1 cellular context compared by ENCODE assay signal in the genomic region with DNA sequence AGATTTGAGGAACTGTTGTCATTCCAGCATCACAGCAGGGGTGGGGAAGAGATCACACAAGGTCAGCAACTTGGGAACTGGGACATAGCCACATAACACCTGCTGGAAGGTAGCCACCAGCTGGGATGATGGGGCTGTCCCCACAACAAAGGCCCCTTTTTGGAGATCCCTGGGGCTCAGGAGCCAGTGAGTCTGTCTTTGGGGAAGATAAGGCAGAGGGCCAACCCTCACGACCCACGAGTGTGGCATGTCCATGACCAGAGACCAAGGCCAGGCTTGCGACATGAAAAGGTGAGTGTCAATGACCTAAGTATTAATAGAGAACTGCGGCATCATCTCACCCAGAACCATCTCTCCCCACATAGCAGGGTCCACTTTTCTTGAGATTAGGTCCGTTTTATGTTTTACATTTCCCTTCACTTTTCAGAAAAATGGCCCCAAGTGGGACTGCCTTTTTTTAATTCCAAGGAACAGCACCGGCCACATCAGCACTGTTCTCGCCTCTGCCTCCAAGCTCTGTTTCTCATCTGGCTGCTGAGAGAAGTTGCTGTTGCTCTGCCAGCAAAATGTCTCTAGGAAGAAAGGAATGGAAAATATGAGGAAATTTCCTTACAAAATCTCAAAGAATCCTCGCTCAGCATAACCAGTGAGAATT.
A peak's percentile ranks its signal among the peaks of the same experiment; 100 is the strongest.
TF ChIP-seq lines count a peak whose summit lies in the region.

No MANE protein-coding gene starts in this region.

TF ChIP-seq in HepG2, 621 proteins besides CTCF, POLR2A, EP300 and RAD21 (continued from another document and continues in another):
- TF ChIP-seq, protein P1, sequence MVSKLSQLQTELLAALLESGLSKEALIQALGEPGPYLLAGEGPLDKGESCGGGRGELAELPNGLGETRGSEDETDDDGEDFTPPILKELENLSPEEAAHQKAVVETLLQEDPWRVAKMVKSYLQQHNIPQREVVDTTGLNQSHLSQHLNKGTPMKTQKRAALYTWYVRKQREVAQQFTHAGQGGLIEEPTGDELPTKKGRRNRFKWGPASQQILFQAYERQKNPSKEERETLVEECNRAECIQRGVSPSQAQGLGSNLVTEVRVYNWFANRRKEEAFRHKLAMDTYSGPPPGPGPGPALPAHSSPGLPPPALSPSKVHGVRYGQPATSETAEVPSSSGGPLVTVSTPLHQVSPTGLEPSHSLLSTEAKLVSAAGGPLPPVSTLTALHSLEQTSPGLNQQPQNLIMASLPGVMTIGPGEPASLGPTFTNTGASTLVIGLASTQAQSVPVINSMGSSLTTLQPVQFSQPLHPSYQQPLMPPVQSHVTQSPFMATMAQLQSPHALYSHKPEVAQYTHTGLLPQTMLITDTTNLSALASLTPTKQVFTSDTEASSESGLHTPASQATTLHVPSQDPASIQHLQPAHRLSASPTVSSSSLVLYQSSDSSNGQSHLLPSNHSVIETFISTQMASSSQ (IDR thresholded peaks at IDR 0.05; ENCODE audit: low read depth): no peak
- TF ChIP-seq, protein P1 (CRISPR knock-in tag; IDR thresholded peaks at IDR 0.05; ENCODE audit: borderline replicate concordance): peak; percentile 83
- TF ChIP-seq, protein P2, sequence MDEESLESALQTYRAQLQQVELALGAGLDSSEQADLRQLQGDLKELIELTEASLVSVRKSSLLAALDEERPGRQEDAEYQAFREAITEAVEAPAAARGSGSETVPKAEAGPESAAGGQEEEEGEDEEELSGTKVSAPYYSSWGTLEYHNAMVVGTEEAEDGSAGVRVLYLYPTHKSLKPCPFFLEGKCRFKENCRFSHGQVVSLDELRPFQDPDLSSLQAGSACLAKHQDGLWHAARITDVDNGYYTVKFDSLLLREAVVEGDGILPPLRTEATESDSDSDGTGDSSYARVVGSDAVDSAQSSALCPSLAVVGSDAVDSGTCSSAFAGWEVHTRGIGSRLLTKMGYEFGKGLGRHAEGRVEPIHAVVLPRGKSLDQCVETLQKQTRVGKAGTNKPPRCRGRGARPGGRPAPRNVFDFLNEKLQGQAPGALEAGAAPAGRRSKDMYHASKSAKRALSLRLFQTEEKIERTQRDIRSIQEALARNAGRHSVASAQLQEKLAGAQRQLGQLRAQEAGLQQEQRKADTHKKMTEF (CRISPR knock-in tag; IDR thresholded peaks at IDR 0.05): peak; percentile 51; the same call in 1 of the 2 replicates
- TF ChIP-seq FOXA3 (CRISPR knock-in tag; IDR thresholded peaks at IDR 0.05) (peak; percentile 55), ZNF614 (CRISPR knock-in tag; IDR thresholded peaks at IDR 0.05; ENCODE audit: borderline replicate concordance) (0 out of 2 replicates have a peak, but pooled peaks have one; percentile 12), ZNF296 (CRISPR knock-in tag; conservative IDR thresholded peaks at IDR 0.05) (0 out of 2 replicates have a peak, but pooled peaks have one; percentile 41), CHCHD3 (CRISPR knock-in tag; IDR thresholded peaks at IDR 0.05) (no peak), ZNF263 (CRISPR knock-in tag; IDR thresholded peaks at IDR 0.05) (no peak), SKI (IDR thresholded peaks at IDR 0.05; ENCODE audit: partially characterized antibody) (peak; percentile 29), HOXA5 (CRISPR knock-in tag; IDR thresholded peaks at IDR 0.05) (0 out of 2 replicates have a peak, but pooled peaks have one; percentile 31), MATR3 (CRISPR knock-in tag; IDR thresholded peaks at IDR 0.05) (no peak), ZNF598 (CRISPR knock-in tag; IDR thresholded peaks at IDR 0.05; ENCODE audit: borderline replicate concordance) (no peak), RFXANK (CRISPR knock-in tag; IDR thresholded peaks at IDR 0.05) (no peak), ZNF841 (CRISPR knock-in tag; IDR thresholded peaks at IDR 0.05; ENCODE audit: borderline replicate concordance) (no peak), NFYB (CRISPR knock-in tag; IDR thresholded peaks at IDR 0.05) (peak; percentile 22; the same call in 1 of the 2 replicates), ZMYM4 (CRISPR knock-in tag; IDR thresholded peaks at IDR 0.05) (peak; percentile 84), MIER2 (CRISPR knock-in tag; IDR thresholded peaks at IDR 0.05) (no peak), LCORL (IDR thresholded peaks at IDR 0.05) (0 out of 2 replicates have a peak, but pooled peaks have one; percentile 37), LCORL (CRISPR knock-in tag; IDR thresholded peaks at IDR 0.05) (no peak), SOX13 (IDR thresholded peaks at IDR 0.05) (peak; percentile 51; the same call in 1 of the 2 replicates), SOX13 (CRISPR knock-in tag; conservative IDR thresholded peaks at IDR 0.05 in 1 of 2, IDR thresholded peaks at IDR 0.05 in 1 of 2) (peak in 1 of 2 experiments; percentile 79; a peak in 2 of 4 replicates), SOX6 (IDR thresholded peaks at IDR 0.05) (no peak), SOX6 (CRISPR knock-in tag; IDR thresholded peaks at IDR 0.05) (peak; percentile 90), NCOA1 (CRISPR knock-in tag; IDR thresholded peaks at IDR 0.05) (no peak), TCF7L2 (IDR thresholded peaks at IDR 0.05; ENCODE audit: low read depth, low read length) (peak; percentile 72; the same call in 1 of the 2 replicates), MEIS1 (CRISPR knock-in tag; IDR thresholded peaks at IDR 0.05; ENCODE audit: borderline replicate concordance) (no peak), HDAC1 (CRISPR knock-in tag; IDR thresholded peaks at IDR 0.05) (peak; percentile 74; the same call in 1 of the 2 replicates), ZMAT3 (CRISPR knock-in tag; conservative IDR thresholded peaks at IDR 0.05) (no peak), YEATS4 (CRISPR knock-in tag; IDR thresholded peaks at IDR 0.05; ENCODE audit: borderline replicate concordance) (0 out of 2 replicates have a peak, but pooled peaks have one; percentile 18)
- TF ChIP-seq, protein P3, sequence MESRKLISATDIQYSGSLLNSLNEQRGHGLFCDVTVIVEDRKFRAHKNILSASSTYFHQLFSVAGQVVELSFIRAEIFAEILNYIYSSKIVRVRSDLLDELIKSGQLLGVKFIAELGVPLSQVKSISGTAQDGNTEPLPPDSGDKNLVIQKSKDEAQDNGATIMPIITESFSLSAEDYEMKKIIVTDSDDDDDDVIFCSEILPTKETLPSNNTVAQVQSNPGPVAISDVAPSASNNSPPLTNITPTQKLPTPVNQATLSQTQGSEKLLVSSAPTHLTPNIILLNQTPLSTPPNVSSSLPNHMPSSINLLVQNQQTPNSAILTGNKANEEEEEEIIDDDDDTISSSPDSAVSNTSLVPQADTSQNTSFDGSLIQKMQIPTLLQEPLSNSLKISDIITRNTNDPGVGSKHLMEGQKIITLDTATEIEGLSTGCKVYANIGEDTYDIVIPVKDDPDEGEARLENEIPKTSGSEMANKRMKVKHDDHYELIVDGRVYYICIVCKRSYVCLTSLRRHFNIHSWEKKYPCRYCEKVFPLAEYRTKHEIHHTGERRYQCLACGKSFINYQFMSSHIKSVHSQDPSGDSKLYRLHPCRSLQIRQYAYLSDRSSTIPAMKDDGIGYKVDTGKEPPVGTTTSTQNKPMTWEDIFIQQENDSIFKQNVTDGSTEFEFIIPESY (CRISPR knock-in tag; IDR thresholded peaks at IDR 0.05): peak; percentile 41; the same call in 1 of the 2 replicates
- TF ChIP-seq, protein P4, sequence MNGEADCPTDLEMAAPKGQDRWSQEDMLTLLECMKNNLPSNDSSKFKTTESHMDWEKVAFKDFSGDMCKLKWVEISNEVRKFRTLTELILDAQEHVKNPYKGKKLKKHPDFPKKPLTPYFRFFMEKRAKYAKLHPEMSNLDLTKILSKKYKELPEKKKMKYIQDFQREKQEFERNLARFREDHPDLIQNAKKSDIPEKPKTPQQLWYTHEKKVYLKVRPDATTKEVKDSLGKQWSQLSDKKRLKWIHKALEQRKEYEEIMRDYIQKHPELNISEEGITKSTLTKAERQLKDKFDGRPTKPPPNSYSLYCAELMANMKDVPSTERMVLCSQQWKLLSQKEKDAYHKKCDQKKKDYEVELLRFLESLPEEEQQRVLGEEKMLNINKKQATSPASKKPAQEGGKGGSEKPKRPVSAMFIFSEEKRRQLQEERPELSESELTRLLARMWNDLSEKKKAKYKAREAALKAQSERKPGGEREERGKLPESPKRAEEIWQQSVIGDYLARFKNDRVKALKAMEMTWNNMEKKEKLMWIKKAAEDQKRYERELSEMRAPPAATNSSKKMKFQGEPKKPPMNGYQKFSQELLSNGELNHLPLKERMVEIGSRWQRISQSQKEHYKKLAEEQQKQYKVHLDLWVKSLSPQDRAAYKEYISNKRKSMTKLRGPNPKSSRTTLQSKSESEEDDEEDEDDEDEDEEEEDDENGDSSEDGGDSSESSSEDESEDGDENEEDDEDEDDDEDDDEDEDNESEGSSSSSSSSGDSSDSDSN (CRISPR knock-in tag; IDR thresholded peaks at IDR 0.05): peak; percentile 61; the same call in 1 of the 2 replicates
- TF ChIP-seq, protein P5, sequence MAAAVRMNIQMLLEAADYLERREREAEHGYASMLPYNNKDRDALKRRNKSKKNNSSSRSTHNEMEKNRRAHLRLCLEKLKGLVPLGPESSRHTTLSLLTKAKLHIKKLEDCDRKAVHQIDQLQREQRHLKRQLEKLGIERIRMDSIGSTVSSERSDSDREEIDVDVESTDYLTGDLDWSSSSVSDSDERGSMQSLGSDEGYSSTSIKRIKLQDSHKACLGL (CRISPR knock-in tag; IDR thresholded peaks at IDR 0.05): no peak
- TF ChIP-seq, protein P6, sequence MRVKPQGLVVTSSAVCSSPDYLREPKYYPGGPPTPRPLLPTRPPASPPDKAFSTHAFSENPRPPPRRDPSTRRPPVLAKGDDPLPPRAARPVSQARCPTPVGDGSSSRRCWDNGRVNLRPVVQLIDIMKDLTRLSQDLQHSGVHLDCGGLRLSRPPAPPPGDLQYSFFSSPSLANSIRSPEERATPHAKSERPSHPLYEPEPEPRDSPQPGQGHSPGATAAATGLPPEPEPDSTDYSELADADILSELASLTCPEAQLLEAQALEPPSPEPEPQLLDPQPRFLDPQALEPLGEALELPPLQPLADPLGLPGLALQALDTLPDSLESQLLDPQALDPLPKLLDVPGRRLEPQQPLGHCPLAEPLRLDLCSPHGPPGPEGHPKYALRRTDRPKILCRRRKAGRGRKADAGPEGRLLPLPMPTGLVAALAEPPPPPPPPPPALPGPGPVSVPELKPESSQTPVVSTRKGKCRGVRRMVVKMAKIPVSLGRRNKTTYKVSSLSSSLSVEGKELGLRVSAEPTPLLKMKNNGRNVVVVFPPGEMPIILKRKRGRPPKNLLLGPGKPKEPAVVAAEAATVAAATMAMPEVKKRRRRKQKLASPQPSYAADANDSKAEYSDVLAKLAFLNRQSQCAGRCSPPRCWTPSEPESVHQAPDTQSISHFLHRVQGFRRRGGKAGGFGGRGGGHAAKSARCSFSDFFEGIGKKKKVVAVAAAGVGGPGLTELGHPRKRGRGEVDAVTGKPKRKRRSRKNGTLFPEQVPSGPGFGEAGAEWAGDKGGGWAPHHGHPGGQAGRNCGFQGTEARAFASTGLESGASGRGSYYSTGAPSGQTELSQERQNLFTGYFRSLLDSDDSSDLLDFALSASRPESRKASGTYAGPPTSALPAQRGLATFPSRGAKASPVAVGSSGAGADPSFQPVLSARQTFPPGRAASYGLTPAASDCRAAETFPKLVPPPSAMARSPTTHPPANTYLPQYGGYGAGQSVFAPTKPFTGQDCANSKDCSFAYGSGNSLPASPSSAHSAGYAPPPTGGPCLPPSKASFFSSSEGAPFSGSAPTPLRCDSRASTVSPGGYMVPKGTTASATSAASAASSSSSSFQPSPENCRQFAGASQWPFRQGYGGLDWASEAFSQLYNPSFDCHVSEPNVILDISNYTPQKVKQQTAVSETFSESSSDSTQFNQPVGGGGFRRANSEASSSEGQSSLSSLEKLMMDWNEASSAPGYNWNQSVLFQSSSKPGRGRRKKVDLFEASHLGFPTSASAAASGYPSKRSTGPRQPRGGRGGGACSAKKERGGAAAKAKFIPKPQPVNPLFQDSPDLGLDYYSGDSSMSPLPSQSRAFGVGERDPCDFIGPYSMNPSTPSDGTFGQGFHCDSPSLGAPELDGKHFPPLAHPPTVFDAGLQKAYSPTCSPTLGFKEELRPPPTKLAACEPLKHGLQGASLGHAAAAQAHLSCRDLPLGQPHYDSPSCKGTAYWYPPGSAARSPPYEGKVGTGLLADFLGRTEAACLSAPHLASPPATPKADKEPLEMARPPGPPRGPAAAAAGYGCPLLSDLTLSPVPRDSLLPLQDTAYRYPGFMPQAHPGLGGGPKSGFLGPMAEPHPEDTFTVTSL (CRISPR knock-in tag; IDR thresholded peaks at IDR 0.05; ENCODE audit: borderline replicate concordance): no peak
- TF ChIP-seq, protein P7, sequence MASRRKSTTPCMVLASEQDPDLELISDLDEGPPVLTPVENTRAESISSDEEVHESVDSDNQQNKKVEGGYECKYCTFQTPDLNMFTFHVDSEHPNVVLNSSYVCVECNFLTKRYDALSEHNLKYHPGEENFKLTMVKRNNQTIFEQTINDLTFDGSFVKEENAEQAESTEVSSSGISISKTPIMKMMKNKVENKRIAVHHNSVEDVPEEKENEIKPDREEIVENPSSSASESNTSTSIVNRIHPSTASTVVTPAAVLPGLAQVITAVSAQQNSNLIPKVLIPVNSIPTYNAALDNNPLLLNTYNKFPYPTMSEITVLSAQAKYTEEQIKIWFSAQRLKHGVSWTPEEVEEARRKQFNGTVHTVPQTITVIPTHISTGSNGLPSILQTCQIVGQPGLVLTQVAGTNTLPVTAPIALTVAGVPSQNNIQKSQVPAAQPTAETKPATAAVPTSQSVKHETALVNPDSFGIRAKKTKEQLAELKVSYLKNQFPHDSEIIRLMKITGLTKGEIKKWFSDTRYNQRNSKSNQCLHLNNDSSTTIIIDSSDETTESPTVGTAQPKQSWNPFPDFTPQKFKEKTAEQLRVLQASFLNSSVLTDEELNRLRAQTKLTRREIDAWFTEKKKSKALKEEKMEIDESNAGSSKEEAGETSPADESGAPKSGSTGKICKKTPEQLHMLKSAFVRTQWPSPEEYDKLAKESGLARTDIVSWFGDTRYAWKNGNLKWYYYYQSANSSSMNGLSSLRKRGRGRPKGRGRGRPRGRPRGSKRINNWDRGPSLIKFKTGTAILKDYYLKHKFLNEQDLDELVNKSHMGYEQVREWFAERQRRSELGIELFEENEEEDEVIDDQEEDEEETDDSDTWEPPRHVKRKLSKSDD (CRISPR knock-in tag; IDR thresholded peaks at IDR 0.05; ENCODE audit: low read depth): 0 out of 2 replicates have a peak, but pooled peaks have one; percentile 58
- TF ChIP-seq, protein P8, sequence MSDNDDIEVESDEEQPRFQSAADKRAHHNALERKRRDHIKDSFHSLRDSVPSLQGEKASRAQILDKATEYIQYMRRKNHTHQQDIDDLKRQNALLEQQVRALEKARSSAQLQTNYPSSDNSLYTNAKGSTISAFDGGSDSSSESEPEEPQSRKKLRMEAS (IDR thresholded peaks at IDR 0.05): 0 out of 2 replicates have a peak, but pooled peaks have one; percentile 10
